8 cellular contexts compared by ENCODE assay signal in the genomic region with DNA sequence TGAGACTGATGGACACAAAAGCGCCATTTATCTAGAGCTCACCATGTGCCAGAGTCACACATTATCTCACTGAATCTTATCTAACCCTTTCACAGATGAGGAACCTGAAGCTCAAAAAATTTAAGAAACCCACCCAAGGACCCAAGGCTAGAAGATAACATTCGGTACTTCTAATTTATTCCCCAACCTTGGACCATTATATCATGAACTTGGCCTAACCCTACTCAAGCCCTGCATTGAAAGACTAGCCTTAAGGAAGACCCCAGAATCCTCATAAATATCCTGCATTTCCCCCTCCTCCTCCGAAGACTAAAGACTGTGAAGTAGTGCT. TPM values are rescaled to one million over a fixed set of nuclear protein-coding genes. Genes with fewer than 3 reads are reported as not detected.
DNase-seq lines count a peak whose midpoint lies in the region; ATAC-seq and TF ChIP-seq lines count a peak whose summit lies in the region.

No MANE protein-coding gene starts in this region.

- no peaks in the 10 kb centered on the region for H3K9me3 Mint-ChIP-seq in activated T-cell treated with anti-CD3 and anti-CD28 coated beads, Interleukin-2, amount 50 U/mL, for 72 hours

- intact Hi-C loops in lower lobe of right lung (cut with DNase I) = no loop called here

- peak overlapping the region; percentile 93 for H3K9ac ChIP-seq in adipocyte (ENCODE audit: low read length)

- H3K27ac ChIP-seq in lower lobe of right lung (peak overlapping the region; percentile 86), tibial nerve (peak overlapping the region; percentile 78 to 98 (median 96))

- WGBS in tibial nerve, 2 donors = 38 to 46% methylated on average over 3 of the region's 3 CpGs

- H3K36me3 Mint-ChIP-seq in activated T-cell treated with anti-CD3 and anti-CD28 coated beads, Interleukin-2, amount 50 U/mL, for 72 hours (ENCODE audit: insufficient read depth in 2 of 2) = peaks cover 5 to 14% of the 10 kb centered on the region in 2 donors

- TF ChIP-seq EP300 in tibial nerve (IDR thresholded peaks at IDR 0.05) = no peak

- H3K36me3 ChIP-seq in adipocyte (ENCODE audit: control insufficient read depth, insufficient read depth, low read length, severe bottlenecking) = peaks cover 19% of the 10 kb centered on the region
- peaks cover 24% of the 10 kb centered on the region for H3K36me3 ChIP-seq in lower lobe of right lung
- peaks cover 0 to 23% (median 6%) of the 10 kb centered on the region in 3 donors for H3K36me3 ChIP-seq in tibial nerve

- H3K27me3 ChIP-seq in adipocyte (replicated peaks; ENCODE audit: control insufficient read depth, insufficient read depth, low read length) (no peaks in the 10 kb centered on the region), lower lobe of right lung (ENCODE audit: low read depth) (no peaks in the 10 kb centered on the region), tibial nerve (no peaks in the 10 kb centered on the region)

- ATAC-seq in activated T-cell treated with anti-CD3 and anti-CD28 coated beads, Interleukin-2, amount 50 U/mL, for 72 hours (replicated peaks in 1 of 2) = no peak
- ATAC-seq in lower lobe of right lung (peak; percentile 1 to 48), GM19397 (IDR thresholded peaks at IDR 0.05; ENCODE audit: unreplicated experiment) (no peak)

- H3K27ac Mint-ChIP-seq in activated T-cell treated with anti-CD3 and anti-CD28 coated beads, Interleukin-2, amount 50 U/mL, for 72 hours = peak overlapping the region; percentile 88

- peaks cover 19% of the 10 kb centered on the region for H3K4me1 ChIP-seq in adipocyte (ENCODE audit: control insufficient read depth, insufficient read depth, low read length)
- peaks cover 46% of the 10 kb centered on the region for H3K4me1 ChIP-seq in lower lobe of right lung
- H3K4me1 ChIP-seq in tibial nerve = peaks cover 0 to 48% (median 22%) of the 10 kb centered on the region in 4 donors

- peaks cover 41% of the 10 kb centered on the region for H3K4me1 Mint-ChIP-seq in activated T-cell treated with anti-CD3 and anti-CD28 coated beads, Interleukin-2, amount 50 U/mL, for 72 hours (ENCODE audit: low read depth)

- H3K9me3 ChIP-seq in adipocyte (ENCODE audit: control insufficient read depth, low read length) = no peaks in the 10 kb centered on the region
- no peaks in the 10 kb centered on the region for H3K9me3 ChIP-seq in lower lobe of right lung
- no peaks in the 10 kb centered on the region for H3K9me3 ChIP-seq in tibial nerve

- H3K27me3 Mint-ChIP-seq in activated T-cell treated with anti-CD3 and anti-CD28 coated beads, Interleukin-2, amount 50 U/mL, for 72 hours (ENCODE audit: low read depth) = peaks cover 10% of the 10 kb centered on the region

- H3K4me3 ChIP-seq in adipocyte (ENCODE audit: low read length) (peak overlapping the region; percentile 98), lower lobe of right lung (peak overlapping the region; percentile 83), tibial nerve (peak overlapping the region in 3 of 4 donors; percentile 83 to 100 (median 93))

- no peak for TF ChIP-seq POLR2A in tibial nerve (IDR thresholded peaks at IDR 0.05)

- peak overlapping the region; percentile 76 to 89 for H3K4me3 Mint-ChIP-seq in activated T-cell treated with anti-CD3 and anti-CD28 coated beads, Interleukin-2, amount 50 U/mL, for 72 hours

- DNase-seq in activated T-cell treated with anti-CD3 and anti-CD28 coated beads, Interleukin-2, amount 50 U/mL, for 72 hours = no peak
- DNase-seq in activated T-cell treated with anti-CD3 and anti-CD28 coated beads, Interleukin-2, amount 50 U/mL, for 1 hour = no peak
- DNase-seq in adipocyte (ENCODE audit: low read depth) (no peak), lower lobe of right lung (no peak), tibial nerve (ENCODE audit: low spot score in 2 of 2) (no peak), glomerular visceral epithelial cell (ENCODE audit: extremely low spot score) (no peak), NCI-H1436 (lab: John Stamatoyannopoulos, UW) (no peak)

- no peak for TF ChIP-seq CTCF in lower lobe of right lung (IDR thresholded peaks at IDR 0.05)
- TF ChIP-seq CTCF in tibial nerve (IDR thresholded peaks at IDR 0.05) = no peak

RNA-seq across cellular contexts. Expression of a gene that starts 0.5 kb away (rescaled TPM):
- 10 to 100 TPM; 60.0 to 67.6 TPM for total RNA-seq in activated T-cell treated with anti-CD3 and anti-CD28 coated beads, Interleukin-2, amount 50 U/mL, for 72 hours
- 114 TPM for total RNA-seq in lower lobe of right lung
- 100 to 1,000 TPM; 248 to 363 (median 266) TPM for total RNA-seq in tibial nerve

RNA-seq across cellular contexts. Expression of a gene that starts 49.4 kb away (rescaled TPM):
- total RNA-seq in activated T-cell treated with anti-CD3 and anti-CD28 coated beads, Interleukin-2, amount 50 U/mL, for 72 hours = under 1 TPM in 1 of 2 donors, not detected in 1; 0.14 TPM
- total RNA-seq in lower lobe of right lung = not detected
- total RNA-seq in tibial nerve = not detected

RNA-seq across cellular contexts. Expression of a gene that starts 55.4 kb away (rescaled TPM):
- 1 to 10 TPM; 3.7 to 3.9 TPM for total RNA-seq in activated T-cell treated with anti-CD3 and anti-CD28 coated beads, Interleukin-2, amount 50 U/mL, for 72 hours
- total RNA-seq in lower lobe of right lung = 52.5 TPM
- total RNA-seq in tibial nerve = 10 to 100 TPM; 14.2 to 22.7 (median 19.6) TPM

Comparison
In these comparisons a context has a peak if more than half of its experiments do, and no peak if none do; other contexts are left out.
1. ATAC-seq: peak in lower lobe of right lung (2 of 2); none in activated T-cell treated with anti-CD3 and anti-CD28 coated beads, Interleukin-2, amount 50 U/mL, for 72 hours (0 of 2) and GM19397 (single experiment).
2. Peak in every context shown above with its lines, with median percentiles within 50 percentile points of each other: H3K4me3 ChIP-seq.